In genomic region chr7:129875745-129876411, GRCh38 we compare ENCODE assay signal across 1 cellular context.
A peak's percentile ranks its signal among the peaks of the same experiment; 100 is the strongest.
TF ChIP-seq lines count a peak whose summit lies in the region.

No MANE protein-coding gene starts in this region.

TF ChIP-seq in K562, 482 proteins besides CTCF, POLR2A, EP300 and RAD21 (continued from another document):
- TF ChIP-seq MGA (IDR thresholded peaks at IDR 0.05) (peak; percentile 35), FOS (IDR thresholded peaks at IDR 0.05; ENCODE audit: extremely low read depth, insufficient read length) (peak; percentile 33), HNRNPH1 (optimal IDR thresholded peaks at IDR 0.05; ENCODE audit: low read depth, low read length) (no peak), ZNF507 (tag; conservative IDR thresholded peaks at IDR 0.05) (no peak), GABPB1 (CRISPR knock-in tag; IDR thresholded peaks at IDR 0.05) (peak; percentile 53; the same call in 1 of the 2 replicates), STAT6 (CRISPR knock-in tag; IDR thresholded peaks at IDR 0.05) (peak; percentile 77; the same call in 1 of the 2 replicates), ERF (CRISPR knock-in tag; IDR thresholded peaks at IDR 0.05) (no peak), ZNF24 (IDR thresholded peaks at IDR 0.05) (no peak), ARNT (IDR thresholded peaks at IDR 0.05) (peak in 1 of 2 experiments; percentile 81; a peak in 2 of 4 replicates), CC2D1A (IDR thresholded peaks at IDR 0.05) (no peak), TEAD2 (tag; IDR thresholded peaks at IDR 0.05) (0 out of 2 replicates have a peak, but pooled peaks have one; percentile 10), AFF1 (IDR thresholded peaks at IDR 0.05; ENCODE audit: low read depth in 1 of 2, partially characterized antibody in 2 of 2) (peak in 1 of 2 experiments; percentile 69), RHOXF2B (CRISPR knock-in tag; conservative IDR thresholded peaks at IDR 0.05) (no peak), KDM5B (IDR thresholded peaks at IDR 0.05; ENCODE audit: insufficient replicate concordance, low read depth, low read length) (peak; percentile 38), RNF219 (CRISPR knock-in tag; IDR thresholded peaks at IDR 0.05) (no peak), BRD4 (IDR thresholded peaks at IDR 0.05) (peak; percentile 50; the same call in 1 of the 2 replicates)
